In the genomic region with DNA sequence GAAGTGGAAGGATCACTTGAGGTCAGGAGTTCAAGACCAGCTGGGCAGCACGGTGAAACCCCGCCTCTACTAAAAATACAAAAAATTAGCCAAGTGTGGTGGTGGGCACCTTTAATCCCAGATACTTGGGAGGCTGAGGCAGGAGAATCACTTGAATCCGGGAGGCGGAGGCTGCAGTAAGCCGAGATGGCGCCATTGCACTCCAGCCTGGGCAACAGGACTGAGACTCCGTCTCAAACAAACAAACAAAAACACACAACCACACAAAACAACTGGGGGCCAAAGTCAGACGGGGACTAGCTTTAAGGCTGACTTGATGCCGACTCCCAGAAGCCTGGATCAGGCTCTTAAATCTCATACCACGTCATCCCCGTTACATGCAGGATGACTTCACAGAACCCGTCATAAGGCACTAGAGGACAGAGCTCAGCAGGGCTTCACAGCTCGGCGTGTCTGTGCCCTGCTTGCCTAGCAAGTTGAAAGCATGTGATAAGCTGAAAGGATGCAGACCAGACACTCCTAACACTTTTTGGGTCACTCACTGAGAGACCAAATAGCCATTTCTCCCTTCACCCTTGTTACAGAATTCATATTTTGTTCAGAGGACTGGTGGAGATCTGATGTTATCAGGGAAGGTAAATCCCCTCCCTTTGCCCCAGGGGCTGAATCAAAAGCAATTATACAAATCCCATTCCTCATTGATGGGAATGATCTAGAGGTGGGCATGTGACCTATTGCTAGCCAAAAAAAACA, we compare ENCODE assay signal across 14 cellular contexts.
DNase-seq lines count a peak whose midpoint lies in the region; ATAC-seq and TF ChIP-seq lines count a peak whose summit lies in the region.
"Had no signal": no experiment of that assay in that cellular context is flagged by ENCODE, and none has a peak within 500 bp of the region (broad histone marks: within the 10 kb centered on the region; RNA-seq: fewer than 3 reads in every experiment).

No MANE protein-coding gene starts in this region.

- H3K27me3 ChIP-seq in right atrium auricular region (no peaks in the 10 kb centered on the region), spleen (replicated peaks in 1 of 7) (no peaks in the 10 kb centered on the region)

- peak; percentile 61 for DNase-seq in ELF-1 (ENCODE audit: low read depth, low spot score)
- DNase-seq in SK-N-DZ (ENCODE audit: low spot score): peak; percentile 53
- DNase-seq in right atrium auricular region (ENCODE audit: low spot score): no peak
- DNase-seq in spleen: no peak
- no peak for DNase-seq in activated T-cell treated with anti-CD3 and anti-CD28 coated beads for 4 hours
- no peak for DNase-seq in activated CD8-positive, alpha-beta memory T cell treated with anti-CD3 and anti-CD28 coated beads, Interleukin-2, amount 50 U/mL, for 48 hours
- DNase-seq in NCI-H2196 treated with DMSO at 0.1 percent for 48 hours (lab: John Stamatoyannopoulos, UW; ENCODE audit: unreplicated experiment): no peak
- DNase-seq: effector memory CD4-positive, alpha-beta T cell; NCI-H226; occipital lobe; RPMI8226; stimulated activated CD4-positive, alpha-beta T cell treated with anti-CD3 and anti-CD28 coated beads, Interleukin-2, amount 100 ng/mL, for 24 hours had no signal

- WGBS in spleen, 5 donors: 80 to 93% (median 91%) methylated on average over 14 of the region's 14 CpGs

- H3K9me3 ChIP-seq in right atrium auricular region (no peaks in the 10 kb centered on the region), spleen (no peaks in the 10 kb centered on the region)

- no peak for TF ChIP-seq POLR2A in spleen (IDR thresholded peaks at IDR 0.05)

- H3K4me3 ChIP-seq in right atrium auricular region: no peak overlapping the region
- H3K4me3 ChIP-seq in spleen: no peak overlapping the region

- TF ChIP-seq CTCF in right atrium auricular region (IDR thresholded peaks at IDR 0.05) (no peak), spleen (IDR thresholded peaks at IDR 0.05 in 8 of 11, conservative IDR thresholded peaks at IDR 0.05 in 3 of 11) (peak in 1 of 11 experiments; percentile 11)

- intact Hi-C loops in spleen (cut with DNase I; ENCODE audit: low total_unique reads): no loop called here

- no peaks in the 10 kb centered on the region for H3K36me3 ChIP-seq in right atrium auricular region
- no peaks in the 10 kb centered on the region for H3K36me3 ChIP-seq in spleen

- H3K4me1 ChIP-seq in right atrium auricular region (peaks cover 0 to 69% of the 10 kb centered on the region in 2 donors), spleen (peaks cover 29 to 84% (median 64%) of the 10 kb centered on the region in 6 donors)

- no peak for ATAC-seq in HG03097 (IDR thresholded peaks at IDR 0.05; ENCODE audit: low FRiP score, unreplicated experiment)
- ATAC-seq: left lobe of liver had no signal

- H3K27ac ChIP-seq in right atrium auricular region (peak overlapping the region; percentile 62 to 78), spleen (peak overlapping the region in 6 of 8 donors; percentile 27 to 92 (median 83))

Comparison
In these comparisons a context has a peak if more than half of its experiments do, and no peak if none do; other contexts are left out.
1. DNase-seq: peak in ELF-1 (single experiment) and SK-N-DZ (single experiment); none in right atrium auricular region (single experiment), spleen (single experiment), activated T-cell treated with anti-CD3 and anti-CD28 coated beads for 4 hours (single experiment), activated CD8-positive, alpha-beta memory T cell treated with anti-CD3 and anti-CD28 coated beads, Interleukin-2, amount 50 U/mL, for 48 hours (single experiment) and NCI-H2196 treated with DMSO at 0.1 percent for 48 hours (single experiment).